Comparison of ENCODE assay signal across 8 cellular contexts in genomic region chr1:156749429-156750118, GRCh38. TPM values are rescaled to one million over a fixed set of nuclear protein-coding genes. Genes with fewer than 3 reads are reported as not detected.
DNase-seq lines count a peak whose midpoint lies in the region; ATAC-seq and TF ChIP-seq lines count a peak whose summit lies in the region.

No MANE protein-coding gene starts in this region.

- peaks cover 10% of the 10 kb centered on the region for H3K36me3 Mint-ChIP-seq in T-cell

- 6 to 12% methylated on average over 7 to 8 of the region's 8 CpGs for WGBS in GM23248 (ENCODE audit: low coverage in 1 of 2, low lambda C conversion rate in 2 of 2, missing lambda C conversion rate in 2 of 2), 2 experiments

- H4K20me1 ChIP-seq in GM23248 (ENCODE audit: insufficient read depth), result no peaks in the 10 kb centered on the region

- H3K27me3 Mint-ChIP-seq in T-cell, result no peaks in the 10 kb centered on the region

- H3K27me3 ChIP-seq in GM23248 (replicated peaks; ENCODE audit: insufficient read depth) (no peaks in the 10 kb centered on the region), foreskin keratinocyte (no peaks in the 10 kb centered on the region), skeletal muscle satellite cell (ENCODE audit: control insufficient read depth, insufficient read depth, low read length) (no peaks in the 10 kb centered on the region)

- peak overlapping the region; percentile 96 for H3K4me2 ChIP-seq in GM23248 (ENCODE audit: unreplicated experiment)
- peak overlapping the region; percentile 98 for H3K4me2 ChIP-seq in skeletal muscle satellite cell (ENCODE audit: low read length)

- DNase-seq in GM23248, result peak; percentile 39
- DNase-seq in T-cell, result no peak
- no peak for DNase-seq in foreskin keratinocyte
- no peak for DNase-seq in NK-92 (lab: John Stamatoyannopoulos, UW; ENCODE audit: unreplicated experiment)
- no peak for DNase-seq in NCI-H1436 treated with DMSO at 0.1 percent for 48 hours (lab: John Stamatoyannopoulos, UW)

- peak overlapping the region; percentile 97 to 98 for H3K27ac Mint-ChIP-seq in T-cell

- H3K9me3 ChIP-seq in GM23248 (ENCODE audit: low read depth) (no peaks in the 10 kb centered on the region), skeletal muscle satellite cell (replicated peaks; ENCODE audit: low read length) (no peaks in the 10 kb centered on the region)

- H3K4me3 ChIP-seq in GM23248, result peak overlapping the region; percentile 78
- H3K4me3 ChIP-seq in skeletal muscle satellite cell (ENCODE audit: low read length), result peak overlapping the region; percentile 99

- no peaks in the 10 kb centered on the region for H3K9me3 Mint-ChIP-seq in T-cell

- TF ChIP-seq CTCF in foreskin keratinocyte (conservative IDR thresholded peaks at IDR 0.05), result no peak

- peaks cover 91% of the 10 kb centered on the region for H3K79me2 ChIP-seq in GM23248 (ENCODE audit: insufficient read depth)

- H3K4me1 ChIP-seq in GM23248 (ENCODE audit: insufficient read depth) (peaks cover 41% of the 10 kb centered on the region), foreskin keratinocyte (peaks cover 28% of the 10 kb centered on the region), skeletal muscle satellite cell (ENCODE audit: control insufficient read depth, insufficient read depth, low read length) (peaks cover 54% of the 10 kb centered on the region)

- 0 out of 2 replicates have a peak overlapping the region, but pooled peaks have one; percentile 47 for H2AFZ ChIP-seq in GM23248

- peaks cover 45% of the 10 kb centered on the region for H3F3A ChIP-seq in GM23248 (ENCODE audit: insufficient read depth)

- in situ Hi-C loops in GM23248 (cut with MboI), result no loop called here

- ATAC-seq in T-cell (replicated peaks in 1 of 4) (no peak), foreskin keratinocyte (no peak), HG03439 (IDR thresholded peaks at IDR 0.05; ENCODE audit: unreplicated experiment) (no peak), HG02884 (IDR thresholded peaks at IDR 0.05; ENCODE audit: unreplicated experiment) (no peak)

- H3K9ac ChIP-seq in GM23248, result peak overlapping the region; percentile 97
- H3K9ac ChIP-seq in skeletal muscle satellite cell (ENCODE audit: low read depth, low read length), result peak overlapping the region; percentile 99

- peaks cover 65 to 70% (median 69%) of the 10 kb centered on the region in 3 donors for H3K4me1 Mint-ChIP-seq in T-cell

- H3K27ac ChIP-seq in GM23248, result peak overlapping the region; percentile 100
- H3K27ac ChIP-seq in foreskin keratinocyte, result peak overlapping the region; percentile 100

- H3K4me3 Mint-ChIP-seq in T-cell, result peak overlapping the region; percentile 91 to 93 (median 92)

- CTCF ChIA-PET in T-cell (lab: Charles Lee), result interaction anchor here in 1 of 2 donors (3.9 kb wide), 1 partner anchor 22 kb away, joined by 40 read pairs; the partner anchor contains the start of genes ISG20L2 and METTL25B

- H3K36me3 ChIP-seq in GM23248 (ENCODE audit: low read depth) (no peaks in the 10 kb centered on the region), skeletal muscle satellite cell (ENCODE audit: insufficient read depth, low read length) (peaks cover 13% of the 10 kb centered on the region)

- POLR2A ChIA-PET in T-cell (lab: Charles Lee), result no interaction called here

- no peaks in the 10 kb centered on the region for H3K9me2 ChIP-seq in GM23248 (ENCODE audit: insufficient read depth)

RNA-seq across cellular contexts. Expression of gene HDGF, which starts 1.9 kb away (rescaled TPM):
- 184 and 185 TPM in 2 replicates for total RNA-seq in GM23248 (2014; rRNA removed; shearing (Covaris generic))
- polyA plus RNA-seq in GM23248 (2016; fragmentation: Nextera tagmentation; extraction: Ambion mirVana) (95.4 and 131 TPM in 2 replicates), foreskin keratinocyte (386 and 479 TPM in 2 replicates)
- total RNA-seq in T-cell (100 to 1,000 TPM in 2 of 5 donors, 10 to 100 TPM in 3; 72.9 to 108 (median 90.3) TPM), foreskin keratinocyte (430 and 481 TPM in 2 replicates)
- 153 and 218 TPM in 2 replicates for total RNA-seq in skeletal muscle satellite cell (2012; rRNA removed)

RNA-seq across cellular contexts. Expression of gene MRPL24, which starts 8.7 kb away (rescaled TPM):
- total RNA-seq in GM23248 (2014; rRNA removed; shearing (Covaris generic)), result 49.2 and 55.7 TPM in 2 replicates
- polyA plus RNA-seq in GM23248 (2016; fragmentation: Nextera tagmentation; extraction: Ambion mirVana) (91.4 and 93.7 TPM in 2 replicates), foreskin keratinocyte (173 and 199 TPM in 2 replicates)
- total RNA-seq in T-cell (10 to 100 TPM; 23.8 to 66.6 (median 52.6) TPM), foreskin keratinocyte (117 and 145 TPM in 2 replicates)
- 59.2 and 63.1 TPM in 2 replicates for total RNA-seq in skeletal muscle satellite cell (2012; rRNA removed)

RNA-seq across cellular contexts. Expression of gene PRCC, which starts 17.8 kb away (rescaled TPM):
- total RNA-seq in GM23248 (2014; rRNA removed; shearing (Covaris generic)), result 32.4 and 43.6 TPM in 2 replicates
- polyA plus RNA-seq in GM23248 (2016; fragmentation: Nextera tagmentation; extraction: Ambion mirVana) (57.0 and 62.4 TPM in 2 replicates), foreskin keratinocyte (54.1 and 62.2 TPM in 2 replicates)
- total RNA-seq in T-cell (10 to 100 TPM; 55.3 to 67.7 (median 65.4) TPM), foreskin keratinocyte (37.7 and 43.3 TPM in 2 replicates)
- total RNA-seq in skeletal muscle satellite cell (2012; rRNA removed), result 16.5 and 19.2 TPM in 2 replicates

RNA-seq across cellular contexts. Expression of gene ISG20L2, which starts 21.0 kb away (rescaled TPM):
- total RNA-seq in GM23248 (2014; rRNA removed; shearing (Covaris generic)), result 10.4 TPM in 2 replicates
- polyA plus RNA-seq in GM23248 (2016; fragmentation: Nextera tagmentation; extraction: Ambion mirVana) (17.8 and 21.5 TPM in 2 replicates), foreskin keratinocyte (22.3 and 28.6 TPM in 2 replicates)
- total RNA-seq in T-cell (10 to 100 TPM; 35.3 to 63.7 (median 44.3) TPM), foreskin keratinocyte (31.7 and 32.0 TPM in 2 replicates)
- 22.1 and 27.4 TPM in 2 replicates for total RNA-seq in skeletal muscle satellite cell (2012; rRNA removed)

RNA-seq across cellular contexts. Expression of gene METTL25B, which starts 21.3 kb away (rescaled TPM):
- 4.5 and 5.6 TPM in 2 replicates for total RNA-seq in GM23248 (2014; rRNA removed; shearing (Covaris generic))
- polyA plus RNA-seq in GM23248 (2016; fragmentation: Nextera tagmentation; extraction: Ambion mirVana), result 7.4 and 10.1 TPM in 2 replicates
- total RNA-seq in T-cell, result 10 to 100 TPM; 13.0 to 36.1 (median 32.3) TPM
- 13.8 and 15.7 TPM in 2 replicates for total RNA-seq in foreskin keratinocyte
- polyA plus RNA-seq in foreskin keratinocyte, result 19.7 TPM in 2 replicates
- total RNA-seq in skeletal muscle satellite cell (2012; rRNA removed), result 5.7 and 7.1 TPM in 2 replicates
